ENCODE assay signal across 10 cellular contexts in genomic region chr12:71415336-71416231, GRCh38. TPM values are rescaled to one million over a fixed set of nuclear protein-coding genes. Genes with fewer than 3 reads are reported as not detected.
A peak's percentile ranks its signal among the peaks of the same experiment; 100 is the strongest.
DNase-seq lines count a peak whose midpoint lies in the region; ATAC-seq, FAIRE-seq and TF ChIP-seq lines count a peak whose summit lies in the region.
"Had no signal": no experiment of that assay in that cellular context is flagged by ENCODE, and none has a peak within 500 bp of the region (broad histone marks: within the 10 kb centered on the region; RNA-seq: fewer than 3 reads in every experiment).

No MANE protein-coding gene starts in this region.

- in situ Hi-C loops in K562 (cut with MboI), result loop anchor here (10.0 kb wide), 1 partner anchor 339 kb away; the partner anchor contains the start of gene RAB21

- no peaks in the 10 kb centered on the region for H4K20me1 ChIP-seq in K562 (replicated peaks; ENCODE audit: control insufficient read depth, insufficient read depth, low read length)
- H4K20me1 ChIP-seq: BLaER1 treated with 17β-estradiol and CSF1 and Interleukin-3, amounts not matched to agents 10 nM and 100 nM had no signal

- H3K9ac ChIP-seq in K562 (ENCODE audit: insufficient read depth in 1 of 2, low read depth in 2 of 2, low read length in 2 of 2), result no peak overlapping the region
- H3K9ac ChIP-seq: BLaER1 treated with 17β-estradiol and CSF1 and Interleukin-3, amounts not matched to agents 10 nM and 100 nM had no signal

- CTCF ChIA-PET in K562 (lab: Yijun Ruan, JAX; ENCODE audit: low intra/inter-chr PET ratio), result interaction anchor here (0.6 to 1.4 kb wide), 6 partner anchors 136 to 868 kb away, joined by 3 to 8 read pairs (median 3); no protein-coding TSS in a partner anchor

- FAIRE-seq in K562 (lab: Jason Lieb, UNC), result peak; percentile 92

- ATAC-seq in GM19468 (IDR thresholded peaks at IDR 0.05; ENCODE audit: extremely low read depth, unreplicated experiment) (peak; percentile 71), HG03521 (IDR thresholded peaks at IDR 0.05; ENCODE audit: unreplicated experiment) (peak; percentile 83), K562 (peak; percentile 95)

- H3K27ac ChIP-seq in K562 (ENCODE audit: extremely low read depth, low read depth, low read length) (no peak overlapping the region), thyroid gland (no peak overlapping the region)
- H3K27ac ChIP-seq: BLaER1 treated with 17β-estradiol and CSF1 and Interleukin-3, amounts not matched to agents 10 nM and 100 nM had no signal

- DNase-seq in NCI-H187 (lab: John Stamatoyannopoulos, UW) (peak; percentile 7 to 49), NCI-H187 treated with DMSO at 0.1 percent for 48 hours (lab: John Stamatoyannopoulos, UW) (no peak), NCI-H69 (lab: John Stamatoyannopoulos, UW) (peak; percentile 69), K562 (ENCODE audit: extremely low read depth in 1 of 4, low spot score in 3 of 4) (peak; percentile 44 to 68 (median 53)), iris pigment epithelial cell (ENCODE audit: low read depth) (peak; percentile 53), thyroid gland (peak in 1 of 2 donors; percentile 7)
- DNase-seq: activated naive CD8-positive, alpha-beta T cell treated with anti-CD3 and anti-CD28 coated beads, Interleukin-2, amount 10 ng/mL, durations not matched to agents 7 days and 5 days had no signal

- H3K4me2 ChIP-seq in K562 (ENCODE audit: insufficient read depth, low read length), result no peak overlapping the region
- H3K4me2 ChIP-seq: BLaER1 treated with 17β-estradiol and CSF1 and Interleukin-3, amounts not matched to agents 10 nM and 100 nM had no signal

- TF ChIP-seq POLR2A in K562 (conservative IDR thresholded peaks at IDR 0.05) (no peak), thyroid gland (IDR thresholded peaks at IDR 0.05) (no peak)

- no peaks in the 10 kb centered on the region for H3K79me2 ChIP-seq in K562 (ENCODE audit: control insufficient read depth, insufficient read depth, low read length)

- POLR2A ChIA-PET in K562 (lab: Yijun Ruan, JAX), result interaction anchor here (0.7 kb wide), 2 partner anchors 12 to 28 kb away, joined by 3 to 4 read pairs; no protein-coding TSS in a partner anchor

- 1% methylated on average over 7 of the region's 7 CpGs for WGBS in K562 (ENCODE audit: insufficient coverage, low coverage, missing lambda C conversion rate)
- 30 to 32% methylated on average over 7 of the region's 7 CpGs for WGBS in thyroid gland, 2 donors

- H2AFZ ChIP-seq in K562 (ENCODE audit: low read depth, low read length), result no peak overlapping the region

- H3K9me3 ChIP-seq in K562 (replicated peaks; ENCODE audit: control insufficient read depth, insufficient read depth, low read depth, low read length) (no peaks in the 10 kb centered on the region), thyroid gland (no peaks in the 10 kb centered on the region)

- peak; percentile 80 to 91 for TF ChIP-seq RAD21 in K562 (CRISPR knock-in tag; conservative IDR thresholded peaks at IDR 0.05 in 1 of 2, IDR thresholded peaks at IDR 0.05 in 1 of 2)

- BruUV-seq in K562 (replicated peaks; lab: Mats Ljungman, UMichigan), result no TSS peak

- TF ChIP-seq CTCF in K562 (IDR thresholded peaks at IDR 0.05 in 2 of 3, conservative IDR thresholded peaks at IDR 0.05 in 1 of 3; ENCODE audit: insufficient read depth in 2 of 3, low read depth in 1 of 3, low read length in 3 of 3), result peak; percentile 70 to 80 (median 72)
- peak in 5 of 6 experiments; percentile 30 to 66 (median 51) for TF ChIP-seq CTCF in thyroid gland (IDR thresholded peaks at IDR 0.05)

- no peak for TF ChIP-seq EP300 in K562 (IDR thresholded peaks at IDR 0.05; ENCODE audit: low read length)

- H3K27me3 ChIP-seq in K562 (ENCODE audit: control insufficient read depth in 2 of 2, insufficient read depth in 2 of 2, low read length in 2 of 2), result no peaks in the 10 kb centered on the region
- H3K27me3 ChIP-seq in thyroid gland, result no peaks in the 10 kb centered on the region
- H3K27me3 ChIP-seq: BLaER1 treated with 17β-estradiol and CSF1 and Interleukin-3, amounts not matched to agents 10 nM and 100 nM had no signal

- H3K4me3 ChIP-seq in K562 (no peak overlapping the region), thyroid gland (replicated peaks in 1 of 3) (no peak overlapping the region)
- H3K4me3 ChIP-seq: BLaER1 treated with 17β-estradiol and CSF1 and Interleukin-3, amounts not matched to agents 10 nM and 100 nM had no signal

- intact Hi-C loops in K562 (cut with micrococcal nuclease), result loop anchor here (1.0 to 10.0 kb wide), 5 partner anchors 136 to 529 kb away; no protein-coding TSS in a partner anchor
- intact Hi-C loops in thyroid gland (cut with DNase I), result no loop called here

- no peaks in the 10 kb centered on the region for H3K9me1 ChIP-seq in K562 (ENCODE audit: control insufficient read depth, insufficient read depth, low read length)

- H3K4me1 ChIP-seq in K562 (replicated peaks in 1 of 2; ENCODE audit: control insufficient read depth in 2 of 2, insufficient read depth in 2 of 2, low read length in 2 of 2) (no peaks in the 10 kb centered on the region), thyroid gland (no peaks in the 10 kb centered on the region)
- H3K4me1 ChIP-seq: BLaER1 treated with 17β-estradiol and CSF1 and Interleukin-3, amounts not matched to agents 10 nM and 100 nM had no signal

- no peaks in the 10 kb centered on the region for H3K36me3 ChIP-seq in K562 (ENCODE audit: control insufficient read depth, insufficient read depth, low read length)
- no peaks in the 10 kb centered on the region for H3K36me3 ChIP-seq in thyroid gland
- H3K36me3 ChIP-seq: BLaER1 treated with 17β-estradiol and CSF1 and Interleukin-3, amounts not matched to agents 10 nM and 100 nM had no signal

TF ChIP-seq in K562, 482 proteins besides CTCF, POLR2A, EP300 and RAD21 (continues in another document):
- TF ChIP-seq ARID2 (IDR thresholded peaks at IDR 0.05), result 0 out of 2 replicates have a peak, but pooled peaks have one; percentile 21
- no peak; the same call in 1 of the 2 replicates for TF ChIP-seq CEBPG (CRISPR knock-in tag; IDR thresholded peaks at IDR 0.05)
- TF ChIP-seq CEBPG (tag; conservative IDR thresholded peaks at IDR 0.05 in 1 of 2, IDR thresholded peaks at IDR 0.05 in 1 of 2), result peak; percentile 78 to 95
- TF ChIP-seq ELF2 (CRISPR knock-in tag; IDR thresholded peaks at IDR 0.05), result no peak
- TF ChIP-seq MAFG (tag; conservative IDR thresholded peaks at IDR 0.05), result 0 out of 2 replicates have a peak, but pooled peaks have one; percentile 9
- TF ChIP-seq CREM (IDR thresholded peaks at IDR 0.05; ENCODE audit: low read depth), result peak; percentile 48; the same call in 1 of the 2 replicates
- TF ChIP-seq CEBPB (tag; IDR thresholded peaks at IDR 0.05), result peak; percentile 96
- TF ChIP-seq CBX8 (IDR thresholded peaks at IDR 0.05; ENCODE audit: borderline replicate concordance, extremely low read depth, low read depth, low read length, poor library complexity, severe bottlenecking), result no peak
- TF ChIP-seq DEAF1 (CRISPR knock-in tag; IDR thresholded peaks at IDR 0.05), result peak; percentile 56; the same call in 1 of the 2 replicates
- 0 out of 2 replicates have a peak, but pooled peaks have one; percentile 19 for TF ChIP-seq GATA2 (CRISPR knock-in tag; IDR thresholded peaks at IDR 0.05)
- no peak for TF ChIP-seq ZNF217 (CRISPR knock-in tag; IDR thresholded peaks at IDR 0.05)
- peak; percentile 13; the same call in 1 of the 2 replicates for TF ChIP-seq IRF9 (tag; IDR thresholded peaks at IDR 0.05)
- TF ChIP-seq SMC3 (conservative IDR thresholded peaks at IDR 0.05; ENCODE audit: insufficient read depth, low read depth, low read length), result peak; percentile 62
- no peak for TF ChIP-seq MCM5 (IDR thresholded peaks at IDR 0.05; ENCODE audit: low read depth)
- no peak for TF ChIP-seq ARHGAP35 (IDR thresholded peaks at IDR 0.05; ENCODE audit: partially characterized antibody)

RNA-seq across cellular contexts. Expression of gene LGR5, which starts 24.0 kb away (rescaled TPM):
- total RNA-seq in K562 (2011; cell fraction: chromatin; rRNA removed; ENCODE audit: low replicate concordance), result not detected in 2 replicates
- total RNA-seq in K562 (2011; cell fraction: nucleolus; rRNA removed), result not detected in 2 replicates
- not detected in 2 replicates for total RNA-seq in K562 (2011; cell fraction: nucleoplasm; rRNA removed)
- total RNA-seq in K562 (2014; rRNA removed) (not detected in 2 replicates), K562 (2014; rRNA removed; fragmentation: Illumina TruSeq; extraction: Trizol) (not detected in 2 replicates), K562 (2015; rRNA removed; fragmentation: Illumina TruSeq; extraction: Trizol) (not detected in 2 replicates), K562 (2021) (not detected in 2 replicates), thyroid gland (under 1 TPM; 0.11 to 0.71 (median 0.34) TPM)
- polyA plus RNA-seq in K562 (2011; rRNA removed) (not detected in 2 replicates), K562 (2014; fragmentation: Illumina TruSeq; extraction: Trizol) (not detected in 2 replicates), K562 (2014; fragmentation: Nextera tagmentation; extraction: Ambion mirVana) (not detected), K562 (2014; rRNA removed) (not detected in 2 replicates)
- not detected in 2 replicates for polyA plus RNA-seq in K562 (2011; cell fraction: cytosol; rRNA removed)
- polyA plus RNA-seq in K562 (2011; cell fraction: nucleus; rRNA removed), result not detected in 2 replicates
- not detected in 2 replicates for polyA plus RNA-seq in K562 (2012)
- not detected in 2 replicates for polyA minus RNA-seq in K562 (2011; rRNA and poly(A)+ RNA removed)
- polyA minus RNA-seq in K562 (2011; cell fraction: cytosol; rRNA and poly(A)+ RNA removed), result not detected in 2 replicates
- not detected in 2 replicates for polyA minus RNA-seq in K562 (2011; cell fraction: nucleus; rRNA and poly(A)+ RNA removed)
- total RNA-seq: activated naive CD8-positive, alpha-beta T cell treated with anti-CD3 and anti-CD28 coated beads, Interleukin-2, amount 10 ng/mL, durations not matched to agents 7 days and 5 days had no signal
